Comparison of ENCODE assay signal across 12 cellular contexts in genomic region chr4:122647656-122648055, GRCh38. TPM values are rescaled to one million over a fixed set of nuclear protein-coding genes. Genes with fewer than 3 reads are reported as not detected.
"Had no signal": no experiment of that assay in that cellular context is flagged by ENCODE, and none has a peak within 500 bp of the region (broad histone marks: within the 10 kb centered on the region; RNA-seq: fewer than 3 reads in every experiment).

No MANE protein-coding gene starts in this region.

- H3K4me2 ChIP-seq: GM23338 had no signal

- ATAC-seq: GM23338, HCT116 had no signal

- H3K36me3 ChIP-seq: HAP-1 had no signal

- H3K9me3 ChIP-seq: HAP-1 had no signal

- H2AFZ ChIP-seq: GM23248, GM23338 had no signal

- H3K27ac ChIP-seq: GM23248 had no signal

- H3K9ac ChIP-seq: GM23248 had no signal

- H3K4me1 ChIP-seq: HAP-1 had no signal

- DNase-seq: GM23248, GOT3, H7, H9, HCEC 1CT, HFFc6 had no signal

- FAIRE-seq: H1, H54 had no signal

- H3K4me3 ChIP-seq: GM23248, GM23338, HAP-1 had no signal

RNA-seq across cellular contexts. Expression of gene IL21, which starts 26.8 kb away (rescaled TPM):
- total RNA-seq: GM23248, GM23338, H1, H4, H7, H9, HFFc6 had no signal
- polyA plus RNA-seq: GM23248, GM23338, H1 had no signal
